23 cellular contexts compared by ENCODE assay signal in the genomic region with DNA sequence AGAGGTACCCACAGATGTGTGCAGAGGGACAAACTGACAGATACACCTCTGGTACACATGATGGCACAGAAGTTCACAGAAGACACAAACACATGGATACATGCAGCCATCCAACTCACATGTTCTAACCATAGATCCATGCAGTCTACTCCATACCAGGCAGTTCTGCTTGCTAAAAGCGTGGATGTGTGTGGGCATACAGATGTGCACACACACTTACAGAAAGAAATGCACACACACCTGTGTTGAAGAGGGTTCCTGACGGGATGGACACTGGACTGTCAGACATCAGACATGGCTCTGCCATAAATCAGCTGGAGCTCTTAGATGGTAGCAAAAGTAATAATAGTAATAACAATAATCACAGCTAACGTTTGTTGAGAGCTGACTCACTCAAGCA. TPM values are rescaled to one million over a fixed set of nuclear protein-coding genes. Genes with fewer than 3 reads are reported as not detected.
DNase-seq lines count a peak whose midpoint lies in the region; ATAC-seq lines count a peak whose summit lies in the region.
"Had no signal": no experiment of that assay in that cellular context is flagged by ENCODE, and none has a peak within 500 bp of the region (broad histone marks: within the 10 kb centered on the region; RNA-seq: fewer than 3 reads in every experiment).

No MANE protein-coding gene starts in this region.

- CTCF ChIA-PET in CD4-positive, alpha-beta memory T cell (lab: Charles Lee; ENCODE audit: partially characterized antibody) = interaction anchor here (1.2 to 25.6 kb wide), 6 partner anchors 40 to 92 kb away, joined by 3 to 1027 read pairs (median 15); a partner anchor contains a TSS
- CTCF ChIA-PET in naive thymus-derived CD4-positive, alpha-beta T cell (lab: Charles Lee) = interaction anchor here (0.6 to 19.8 kb wide), 4 partner anchors 39 to 89 kb away, joined by 3 to 541 read pairs (median 5); a partner anchor contains a TSS

- ATAC-seq in naive thymus-derived CD4-positive, alpha-beta T cell = no peak
- ATAC-seq in GM18870 (IDR thresholded peaks at IDR 0.05; ENCODE audit: unreplicated experiment) (no peak), GM21390 (IDR thresholded peaks at IDR 0.05; ENCODE audit: unreplicated experiment) (no peak)
- ATAC-seq: GM23338 had no signal

- intact Hi-C loops in CD4-positive, alpha-beta memory T cell (cut with micrococcal nuclease) = loop anchor here (5.0 kb wide), 1 partner anchor 157 kb away; a partner anchor contains a TSS
- intact Hi-C loops in activated T-helper 1 cell treated with anti-CD3 and anti-CD28 coated beads, Interleukin-12 subunit alpha, Interleukin-12 subunit beta, Interleukin-2, Interleukin-4 antibody, amounts not matched to agents 30 ng/mL and 10 ng/mL and 1 ng/mL, durations not matched to agents 14 hours and 24 hours and 36 hours (cut with micrococcal nuclease) = no loop called here
- intact Hi-C loops in naive thymus-derived CD4-positive, alpha-beta T cell (cut with micrococcal nuclease) = no loop called here

- peaks cover 36% of the 10 kb centered on the region for H3K4me1 ChIP-seq in CD4-positive, alpha-beta memory T cell (ENCODE audit: insufficient read depth, low read length)
- H3K4me1 ChIP-seq in naive thymus-derived CD4-positive, alpha-beta T cell (ENCODE audit: control insufficient read depth in 2 of 2, insufficient read depth in 2 of 2, low read length in 2 of 2) = peaks cover 27 to 34% of the 10 kb centered on the region in 2 donors
- H3K4me1 ChIP-seq: HAP-1 had no signal

- no peak for DNase-seq in T-helper 2 cell treated with Interferon-gamma antibody and Interleukin-4, amounts not matched to agents 5 μg/mL and 100 μg/mL, for 36 hours (ENCODE audit: low spot score)
- no peak for DNase-seq in T-helper 2 cell
- DNase-seq in CD4-positive, alpha-beta memory T cell = no peak
- no peak for DNase-seq in activated T-helper 1 cell treated with anti-CD3 and anti-CD28 coated beads, Interleukin-12 subunit alpha, Interleukin-12 subunit beta, Interleukin-2, Interleukin-4 antibody, amounts not matched to agents 30 ng/mL and 10 ng/mL and 1 ng/mL, durations not matched to agents 14 hours and 24 hours and 36 hours (ENCODE audit: low spot score)
- DNase-seq in naive thymus-derived CD4-positive, alpha-beta T cell = no peak
- no peak for DNase-seq in SHP77 (lab: John Stamatoyannopoulos, UW)
- DNase-seq: ACHN, GDM1, NCI-H1105 treated with DMSO at 0.1 percent for 48 hours, NCI-H1694, NCI-H2081, NCI-H2171, NCI-H345, NCI-H524 treated with DMSO at 0.1 percent for 48 hours, OCI-M1 had no signal

- peaks cover 18% of the 10 kb centered on the region for H3K4me1 Mint-ChIP-seq in T-helper 2 cell treated with Interferon-gamma antibody and Interleukin-4, amounts not matched to agents 5 μg/mL and 100 μg/mL, for 36 hours (ENCODE audit: low read depth)
- peaks cover 20 to 47% (median 29%) of the 10 kb centered on the region in 4 donors for H3K4me1 Mint-ChIP-seq in CD4-positive, alpha-beta memory T cell
- peaks cover 35% of the 10 kb centered on the region for H3K4me1 Mint-ChIP-seq in activated T-helper 1 cell treated with anti-CD3 and anti-CD28 coated beads, Interleukin-12 subunit alpha, Interleukin-12 subunit beta, Interleukin-2, Interleukin-4 antibody, amounts not matched to agents 30 ng/mL and 10 ng/mL and 1 ng/mL, durations not matched to agents 14 hours and 24 hours and 36 hours (ENCODE audit: low read depth)
- H3K4me1 Mint-ChIP-seq in naive thymus-derived CD4-positive, alpha-beta T cell = peaks cover 21 to 46% (median 33%) of the 10 kb centered on the region in 7 donors

- POLR2A ChIA-PET in CD4-positive, alpha-beta memory T cell (lab: Charles Lee; ENCODE audit: partially characterized antibody) = interaction anchor here (1.0 to 33.0 kb wide), 7 partner anchors 8 to 91 kb away, joined by 4 to 3358 read pairs (median 7); a partner anchor contains a TSS
- POLR2A ChIA-PET in naive thymus-derived CD4-positive, alpha-beta T cell (lab: Charles Lee) = interaction anchor here (2.4 to 35.3 kb wide), 3 partner anchors 16 to 43 kb away, joined by 9 to 1967 read pairs (median 286); a partner anchor contains a TSS

- peaks cover 46% of the 10 kb centered on the region for H3K36me3 ChIP-seq in CD4-positive, alpha-beta memory T cell (ENCODE audit: insufficient read depth, low read length)
- H3K36me3 ChIP-seq in naive thymus-derived CD4-positive, alpha-beta T cell (ENCODE audit: control insufficient read depth in 2 of 3, insufficient read depth in 3 of 3, low read length in 3 of 3) = peaks cover 0 to 43% (median 20%) of the 10 kb centered on the region in 3 experiments
- H3K36me3 ChIP-seq: HAP-1 had no signal

- H3K27me3 Mint-ChIP-seq in T-helper 2 cell treated with Interferon-gamma antibody and Interleukin-4, amounts not matched to agents 5 μg/mL and 100 μg/mL, for 36 hours (ENCODE audit: low read depth) = no peaks in the 10 kb centered on the region
- no peaks in the 10 kb centered on the region for H3K27me3 Mint-ChIP-seq in CD4-positive, alpha-beta memory T cell
- no peaks in the 10 kb centered on the region for H3K27me3 Mint-ChIP-seq in activated T-helper 1 cell treated with anti-CD3 and anti-CD28 coated beads, Interleukin-12 subunit alpha, Interleukin-12 subunit beta, Interleukin-2, Interleukin-4 antibody, amounts not matched to agents 30 ng/mL and 10 ng/mL and 1 ng/mL, durations not matched to agents 14 hours and 24 hours and 36 hours (ENCODE audit: insufficient read depth)
- H3K27me3 Mint-ChIP-seq in naive thymus-derived CD4-positive, alpha-beta T cell = no peaks in the 10 kb centered on the region
- H3K27me3 Mint-ChIP-seq: IgD-negative memory B cell had no signal

- H3K4me3 Mint-ChIP-seq in T-helper 2 cell treated with Interferon-gamma antibody and Interleukin-4, amounts not matched to agents 5 μg/mL and 100 μg/mL, for 36 hours = no peak overlapping the region
- no peak overlapping the region for H3K4me3 Mint-ChIP-seq in CD4-positive, alpha-beta memory T cell
- no peak overlapping the region for H3K4me3 Mint-ChIP-seq in activated T-helper 1 cell treated with anti-CD3 and anti-CD28 coated beads, Interleukin-12 subunit alpha, Interleukin-12 subunit beta, Interleukin-2, Interleukin-4 antibody, amounts not matched to agents 30 ng/mL and 10 ng/mL and 1 ng/mL, durations not matched to agents 14 hours and 24 hours and 36 hours
- no peak overlapping the region for H3K4me3 Mint-ChIP-seq in naive thymus-derived CD4-positive, alpha-beta T cell
- H3K4me3 Mint-ChIP-seq: GM23338 had no signal

- no peak overlapping the region for H3K27ac ChIP-seq in CD4-positive, alpha-beta memory T cell (ENCODE audit: low read depth, low read length)
- H3K27ac ChIP-seq in naive thymus-derived CD4-positive, alpha-beta T cell (ENCODE audit: low read depth, low read length) = peak overlapping the region; percentile 9
- H3K27ac ChIP-seq: 22Rv1; BLaER1 treated with 17β-estradiol and CSF1 and Interleukin-3, amounts not matched to agents 10 nM and 100 nM; SJSA1 had no signal

- H3K27me3 ChIP-seq in CD4-positive, alpha-beta memory T cell (ENCODE audit: insufficient read depth, low read length) = no peaks in the 10 kb centered on the region
- no peaks in the 10 kb centered on the region for H3K27me3 ChIP-seq in naive thymus-derived CD4-positive, alpha-beta T cell (ENCODE audit: control insufficient read depth in 2 of 2, insufficient read depth in 2 of 2, low read length in 2 of 2)
- H3K27me3 ChIP-seq: BLaER1 treated with 17β-estradiol and CSF1 and Interleukin-3, amounts not matched to agents 10 nM and 100 nM had no signal

- peak overlapping the region; percentile 17 for H3K27ac Mint-ChIP-seq in T-helper 2 cell treated with Interferon-gamma antibody and Interleukin-4, amounts not matched to agents 5 μg/mL and 100 μg/mL, for 36 hours
- peak overlapping the region in 4 of 7 donors; percentile 16 to 89 (median 46) for H3K27ac Mint-ChIP-seq in CD4-positive, alpha-beta memory T cell
- peak overlapping the region; percentile 8 for H3K27ac Mint-ChIP-seq in activated T-helper 1 cell treated with anti-CD3 and anti-CD28 coated beads, Interleukin-12 subunit alpha, Interleukin-12 subunit beta, Interleukin-2, Interleukin-4 antibody, amounts not matched to agents 30 ng/mL and 10 ng/mL and 1 ng/mL, durations not matched to agents 14 hours and 24 hours and 36 hours
- H3K27ac Mint-ChIP-seq in naive thymus-derived CD4-positive, alpha-beta T cell = peak overlapping the region in 8 of 9 donors; percentile 19 to 94 (median 62)
- H3K27ac Mint-ChIP-seq: GM23338, IgD-negative memory B cell had no signal

- H3K9me3 Mint-ChIP-seq in T-helper 2 cell treated with Interferon-gamma antibody and Interleukin-4, amounts not matched to agents 5 μg/mL and 100 μg/mL, for 36 hours = no peaks in the 10 kb centered on the region
- H3K9me3 Mint-ChIP-seq in CD4-positive, alpha-beta memory T cell = no peaks in the 10 kb centered on the region
- H3K9me3 Mint-ChIP-seq in activated T-helper 1 cell treated with anti-CD3 and anti-CD28 coated beads, Interleukin-12 subunit alpha, Interleukin-12 subunit beta, Interleukin-2, Interleukin-4 antibody, amounts not matched to agents 30 ng/mL and 10 ng/mL and 1 ng/mL, durations not matched to agents 14 hours and 24 hours and 36 hours = no peaks in the 10 kb centered on the region
- H3K9me3 Mint-ChIP-seq in naive thymus-derived CD4-positive, alpha-beta T cell = no peaks in the 10 kb centered on the region
- H3K9me3 Mint-ChIP-seq: GM23338, IgD-negative memory B cell had no signal

- no peaks in the 10 kb centered on the region for H3K9me3 ChIP-seq in CD4-positive, alpha-beta memory T cell (ENCODE audit: control insufficient read depth in 1 of 2, low read length in 2 of 2)
- no peaks in the 10 kb centered on the region for H3K9me3 ChIP-seq in naive thymus-derived CD4-positive, alpha-beta T cell (ENCODE audit: control insufficient read depth in 2 of 3, low read length in 3 of 3)
- H3K9me3 ChIP-seq: BLaER1 treated with 17β-estradiol and CSF1 and Interleukin-3, amounts not matched to agents 10 nM and 100 nM; HAP-1; SJSA1 had no signal

- H3K36me3 Mint-ChIP-seq in T-helper 2 cell treated with Interferon-gamma antibody and Interleukin-4, amounts not matched to agents 5 μg/mL and 100 μg/mL, for 36 hours (ENCODE audit: low read depth) = peaks cover 39% of the 10 kb centered on the region
- peaks cover 42 to 51% of the 10 kb centered on the region in 2 donors for H3K36me3 Mint-ChIP-seq in CD4-positive, alpha-beta memory T cell
- peaks cover 32% of the 10 kb centered on the region for H3K36me3 Mint-ChIP-seq in activated T-helper 1 cell treated with anti-CD3 and anti-CD28 coated beads, Interleukin-12 subunit alpha, Interleukin-12 subunit beta, Interleukin-2, Interleukin-4 antibody, amounts not matched to agents 30 ng/mL and 10 ng/mL and 1 ng/mL, durations not matched to agents 14 hours and 24 hours and 36 hours (ENCODE audit: low read depth)
- peaks cover 10 to 37% (median 20%) of the 10 kb centered on the region in 5 donors for H3K36me3 Mint-ChIP-seq in naive thymus-derived CD4-positive, alpha-beta T cell

- no peak overlapping the region for H3K4me3 ChIP-seq in CD4-positive, alpha-beta memory T cell (ENCODE audit: low read length in 2 of 2)
- no peak overlapping the region for H3K4me3 ChIP-seq in naive thymus-derived CD4-positive, alpha-beta T cell (ENCODE audit: low read length)
- H3K4me3 ChIP-seq: BLaER1 treated with 17β-estradiol and CSF1 and Interleukin-3, amounts not matched to agents 10 nM and 100 nM; GM23338; HAP-1; SJSA1 had no signal

RNA-seq across cellular contexts. Expression of a gene that starts 6.8 kb away (rescaled TPM):
- 1,000 to 10,000 TPM; 1,302 to 1,324 TPM for total RNA-seq in CD4-positive, alpha-beta memory T cell
- over 10,000 TPM in 1 of 2 donors, 1,000 to 10,000 TPM in 1; 8,660 to 12,303 TPM for polyA plus RNA-seq in CD4-positive, alpha-beta memory T cell
- 394 and 411 TPM in 2 replicates for total RNA-seq in activated T-helper 1 cell treated with anti-CD3 and anti-CD28 coated beads, Interleukin-12 subunit alpha, Interleukin-12 subunit beta, Interleukin-2, Interleukin-4 antibody, amounts not matched to agents 30 ng/mL and 10 ng/mL and 1 ng/mL, durations not matched to agents 14 hours and 24 hours and 36 hours
- total RNA-seq in naive thymus-derived CD4-positive, alpha-beta T cell = 1,000 to 10,000 TPM in 3 of 5 experiments, 100 to 1,000 TPM in 2; 719 to 1,390 (median 1,130) TPM
- 1,000 to 10,000 TPM; 7,628 to 8,133 TPM for polyA plus RNA-seq in naive thymus-derived CD4-positive, alpha-beta T cell
- total RNA-seq: GM23338, SJSA1 had no signal

RNA-seq across cellular contexts. Expression of a gene that starts 18.1 kb away (rescaled TPM):
- total RNA-seq in CD4-positive, alpha-beta memory T cell = 100 to 1,000 TPM; 115 to 117 TPM
- polyA plus RNA-seq in CD4-positive, alpha-beta memory T cell = 10 to 100 TPM; 13.3 to 17.4 TPM
- 14.8 and 22.1 TPM in 2 replicates for total RNA-seq in activated T-helper 1 cell treated with anti-CD3 and anti-CD28 coated beads, Interleukin-12 subunit alpha, Interleukin-12 subunit beta, Interleukin-2, Interleukin-4 antibody, amounts not matched to agents 30 ng/mL and 10 ng/mL and 1 ng/mL, durations not matched to agents 14 hours and 24 hours and 36 hours
- total RNA-seq in naive thymus-derived CD4-positive, alpha-beta T cell = 100 to 1,000 TPM in 3 of 5 experiments, 10 to 100 TPM in 2; 35.7 to 131 (median 124) TPM
- 10 to 100 TPM; 10.5 to 13.6 TPM for polyA plus RNA-seq in naive thymus-derived CD4-positive, alpha-beta T cell

RNA-seq across cellular contexts. Expression of a gene that starts 29.4 kb away (rescaled TPM):
- 1 to 10 TPM; 5.7 to 6.7 TPM for total RNA-seq in CD4-positive, alpha-beta memory T cell
- polyA plus RNA-seq in CD4-positive, alpha-beta memory T cell = 1 to 10 TPM in 1 of 2 donors, under 1 TPM in 1; 0.27 to 3.8 TPM
- total RNA-seq in activated T-helper 1 cell treated with anti-CD3 and anti-CD28 coated beads, Interleukin-12 subunit alpha, Interleukin-12 subunit beta, Interleukin-2, Interleukin-4 antibody, amounts not matched to agents 30 ng/mL and 10 ng/mL and 1 ng/mL, durations not matched to agents 14 hours and 24 hours and 36 hours = 0.83 and 1.9 TPM in 2 replicates
- total RNA-seq in naive thymus-derived CD4-positive, alpha-beta T cell = 1 to 10 TPM in 3 of 5 experiments, under 1 TPM in 1, not detected in 1; 0.59 to 1.5 (median 1.2) TPM
- polyA plus RNA-seq in naive thymus-derived CD4-positive, alpha-beta T cell = 1 to 10 TPM in 1 of 2 donors, not detected in 1; 1.1 TPM
- total RNA-seq: SJSA1 had no signal

RNA-seq across cellular contexts. Expression of a gene that starts 44.7 kb away (rescaled TPM):
- 100 to 1,000 TPM; 293 to 305 TPM for total RNA-seq in CD4-positive, alpha-beta memory T cell
- 1,000 to 10,000 TPM in 1 of 2 donors, 100 to 1,000 TPM in 1; 979 to 1,531 TPM for polyA plus RNA-seq in CD4-positive, alpha-beta memory T cell
- total RNA-seq in activated T-helper 1 cell treated with anti-CD3 and anti-CD28 coated beads, Interleukin-12 subunit alpha, Interleukin-12 subunit beta, Interleukin-2, Interleukin-4 antibody, amounts not matched to agents 30 ng/mL and 10 ng/mL and 1 ng/mL, durations not matched to agents 14 hours and 24 hours and 36 hours = 551 and 575 TPM in 2 replicates
- total RNA-seq in naive thymus-derived CD4-positive, alpha-beta T cell = 100 to 1,000 TPM; 156 to 636 (median 224) TPM
- 100 to 1,000 TPM; 569 to 630 TPM for polyA plus RNA-seq in naive thymus-derived CD4-positive, alpha-beta T cell

RNA-seq across cellular contexts. Expression of a gene that starts 48.0 kb away (rescaled TPM):
- total RNA-seq in CD4-positive, alpha-beta memory T cell = not detected
- under 1 TPM; 0.49 to 0.63 TPM for polyA plus RNA-seq in CD4-positive, alpha-beta memory T cell
- total RNA-seq in activated T-helper 1 cell treated with anti-CD3 and anti-CD28 coated beads, Interleukin-12 subunit alpha, Interleukin-12 subunit beta, Interleukin-2, Interleukin-4 antibody, amounts not matched to agents 30 ng/mL and 10 ng/mL and 1 ng/mL, durations not matched to agents 14 hours and 24 hours and 36 hours = not detected in 2 replicates
- total RNA-seq in naive thymus-derived CD4-positive, alpha-beta T cell = 1 to 10 TPM in 1 of 5 experiments, under 1 TPM in 2, not detected in 2; 0.22 to 6.3 (median 0.51) TPM
- not detected for polyA plus RNA-seq in naive thymus-derived CD4-positive, alpha-beta T cell
- total RNA-seq: GM23338, SJSA1 had no signal
- polyA plus RNA-seq: GM23338 had no signal

Comparison
In these comparisons a context has a peak if more than half of its experiments do, and no peak if none do; other contexts are left out.
1. H3K27ac Mint-ChIP-seq: peak in every context shown above with its lines; median percentile 62 in naive thymus-derived CD4-positive, alpha-beta T cell; 46 in CD4-positive, alpha-beta memory T cell; 17 in T-helper 2 cell treated with Interferon-gamma antibody and Interleukin-4, amounts not matched to agents 5 μg/mL and 100 μg/mL, for 36 hours; 8 in activated T-helper 1 cell treated with anti-CD3 and anti-CD28 coated beads, Interleukin-12 subunit alpha, Interleukin-12 subunit beta, Interleukin-2, Interleukin-4 antibody, amounts not matched to agents 30 ng/mL and 10 ng/mL and 1 ng/mL, durations not matched to agents 14 hours and 24 hours and 36 hours.